In the genomic region with DNA sequence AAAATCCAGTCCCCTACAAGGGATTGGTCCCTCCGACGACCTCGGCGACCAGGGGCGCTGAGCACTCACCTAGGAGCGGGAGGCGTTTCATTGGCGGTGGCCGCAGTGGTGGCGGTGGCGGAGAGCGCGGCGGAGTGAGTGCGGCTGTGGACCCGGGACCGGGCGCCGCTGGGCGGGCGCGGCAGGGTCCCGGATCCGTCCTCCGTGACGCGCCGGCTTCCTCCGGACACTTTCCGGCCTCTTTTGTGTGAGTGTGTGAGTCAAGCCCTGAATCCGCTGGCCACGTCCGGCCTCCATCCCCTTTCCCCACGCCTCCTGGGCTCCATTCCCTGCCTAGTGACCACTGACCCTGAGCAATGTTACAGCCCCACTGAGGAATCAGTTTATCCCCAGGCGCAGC, we compare ENCODE assay signal across 8 cellular contexts. TPM values are rescaled to one million over a fixed set of nuclear protein-coding genes. Genes with fewer than 3 reads are reported as not detected.
DNase-seq lines count a peak whose midpoint lies in the region; ATAC-seq, FAIRE-seq and TF ChIP-seq lines count a peak whose summit lies in the region.

A gene (minus strand): TSS at position 167 of the 400 bp plus-strand sequence. CDS start 76 bp downstream, at position 91.

- no peak for TF ChIP-seq CTCF in neural crest cell (conservative IDR thresholded peaks at IDR 0.05)

- H3K27me3 Mint-ChIP-seq in neural crest cell (ENCODE audit: low read depth) = peaks cover 7% of the 10 kb centered on the region

- no peaks in the 10 kb centered on the region for H3K36me3 Mint-ChIP-seq in neural crest cell (ENCODE audit: low read depth)

- peak; percentile 62 for FAIRE-seq in urothelium cell line (lab: Jason Lieb, UNC)

- intact Hi-C loops in Right ventricle myocardium superior (cut with DNase I) = no loop called here

- ATAC-seq in Right ventricle myocardium superior (ENCODE audit: poor library complexity) (peak; percentile 65), HG03520 (IDR thresholded peaks at IDR 0.05; ENCODE audit: unreplicated experiment) (no peak), HG03159 (IDR thresholded peaks at IDR 0.05; ENCODE audit: unreplicated experiment) (no peak)

- peak within 1 kb of the TSS; percentile 84 for H3K4me3 Mint-ChIP-seq in neural crest cell

- peaks cover 3% of the 10 kb centered on the region for H3K9me3 Mint-ChIP-seq in neural crest cell

- H3K4me1 Mint-ChIP-seq in neural crest cell = peaks cover 13% of the 10 kb centered on the region

- DNase-seq in amniotic epithelial cell (ENCODE audit: low read depth) (peak; percentile 53), Right ventricle myocardium superior (peak; percentile 66), neural crest cell (ENCODE audit: low read depth, low spot score) (peak; percentile 22), urothelium cell line (ENCODE audit: low spot score) (peak; percentile 59), cortex of kidney (lab: John Stamatoyannopoulos, UW) (no peak), HUDEP-2 (lab: John Stamatoyannopoulos, UW; ENCODE audit: unreplicated experiment in 76 of 76) (no peak)

- H3K27ac Mint-ChIP-seq in neural crest cell (ENCODE audit: unreplicated experiment) = peak within 1 kb of the TSS; percentile 72

RNA-seq across cellular contexts. Expression of the gene that starts here (rescaled TPM):
- total RNA-seq in Right ventricle myocardium superior (18.3 TPM), neural crest cell (0.75 and 0.98 TPM in 2 replicates)

Comparison
In these comparisons a context has a peak if more than half of its experiments do, and no peak if none do; other contexts are left out.
1. Peak in DNase-seq in neural crest cell; RNA of the gene not detected or under 1 TPM.
2. DNase-seq: peak in amniotic epithelial cell (single experiment), Right ventricle myocardium superior (single experiment) and urothelium cell line (single experiment); none in cortex of kidney (single experiment) and HUDEP-2 (0 of 76).